ENCODE assay signal across 18 cellular contexts in genomic region chr1:198245379-198245778, GRCh38.
"Had no signal": no experiment of that assay in that cellular context is flagged by ENCODE, and none has a peak within 500 bp of the region (broad histone marks: within the 10 kb centered on the region; RNA-seq: fewer than 3 reads in every experiment).

No MANE protein-coding gene starts in this region.

- ATAC-seq: activated naive CD8-positive, alpha-beta T cell treated with anti-CD3 and anti-CD28 coated beads, Interleukin-2, amount 50 U/mL, for 24 hours; activated T-helper 17 cell treated with anti-CD3 and anti-CD28 coated beads, Interleukin-2, amount 50 U/mL, for 72 hours; T-cell had no signal

- H2AFZ ChIP-seq: parathyroid adenoma had no signal

- H3K27me3 ChIP-seq: neutrophil, spleen, testis had no signal

- H3K27ac ChIP-seq: neutrophil, parathyroid adenoma, spleen, testis had no signal

- DNase-seq: activated naive CD4-positive, alpha-beta T cell treated with anti-CD3 and anti-CD28 coated beads, Interleukin-2, amount 10 ng/mL, durations not matched to agents 7 days and 5 days; activated naive CD8-positive, alpha-beta T cell treated with anti-CD3 and anti-CD28 coated beads, Interleukin-2, amount 50 U/mL, for 24 hours; activated T-cell treated with anti-CD3 and anti-CD28 coated beads, Interleukin-2, amount 50 U/mL, for 1 hour; anterior cingulate cortex; central memory CD4-positive, alpha-beta T cell; effector memory CD4-positive, alpha-beta T cell; foreskin melanocyte; glutamatergic neuron; hippocampal formation; kidney glomerular epithelial cell; spleen; stimulated activated CD4-positive, alpha-beta T cell treated with anti-CD3 and anti-CD28 coated beads, Interleukin-4, amount 100 ng/mL, for 1 hour; stimulated activated naive CD4-positive, alpha-beta T cell; T-cell; testis had no signal

- H3K4me3 ChIP-seq: spleen, testis had no signal

- H3K9me3 ChIP-seq: neutrophil, spleen, testis had no signal

- H3K4me1 ChIP-seq: parathyroid adenoma, testis had no signal
